8 cellular contexts compared by ENCODE assay signal in the genomic region with DNA sequence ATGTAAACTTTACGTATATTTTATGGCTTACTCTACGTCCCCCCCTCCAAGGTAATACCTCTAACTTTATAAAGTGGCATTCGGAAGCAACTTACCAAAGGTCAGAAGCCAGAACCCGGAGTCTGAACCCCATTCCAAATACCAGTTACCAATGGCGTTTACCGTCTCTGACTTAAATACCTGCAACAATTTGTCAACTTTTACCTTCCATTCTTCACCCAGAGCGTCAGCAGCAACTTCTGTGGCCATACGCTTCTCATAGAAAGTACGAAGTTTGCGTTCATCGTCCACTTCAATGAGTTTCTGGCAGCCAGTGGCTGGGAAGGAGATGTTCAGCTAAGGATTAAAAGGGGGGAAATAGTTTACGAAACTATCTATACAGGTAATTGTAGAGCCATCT. TPM values are rescaled to one million over a fixed set of nuclear protein-coding genes. Genes with fewer than 3 reads are reported as not detected.
DNase-seq lines count a peak whose midpoint lies in the region; ATAC-seq and TF ChIP-seq lines count a peak whose summit lies in the region.

No MANE protein-coding gene starts in this region.

- no peak for TF ChIP-seq CTCF in AG10803 (conservative IDR thresholded peaks at IDR 0.05; ENCODE audit: low read length)

- H3K27ac ChIP-seq in Karpas-422 (ENCODE audit: low read length) (peak overlapping the region; percentile 88), caudate nucleus (ENCODE audit: low read depth, low read length) (peak overlapping the region; percentile 71), muscle layer of colon (ENCODE audit: low read depth, low read length) (peak overlapping the region; percentile 59)

- H3K9me3 ChIP-seq in Karpas-422 (ENCODE audit: low read length) (no peaks in the 10 kb centered on the region), muscle layer of colon (ENCODE audit: low read length) (no peaks in the 10 kb centered on the region)

- H3K9ac ChIP-seq in Karpas-422 (ENCODE audit: low read length) (peak overlapping the region; percentile 94), muscle layer of colon (ENCODE audit: low read length) (peak overlapping the region; percentile 76)

- peaks cover 16% of the 10 kb centered on the region; the same call in 1 of the 2 replicates for H4K20me1 ChIP-seq in Karpas-422 (ENCODE audit: insufficient read depth, low read depth, low read length)

- DNase-seq in AG10803 (ENCODE audit: low read depth) (no peak), Karpas-422 (peak; percentile 55), caudate nucleus (lab: John Stamatoyannopoulos, UW) (no peak), activated gamma-delta T cell (lab: John Stamatoyannopoulos, UW) (no peak), AG20443 (ENCODE audit: low spot score) (no peak), NCI-H187 (lab: John Stamatoyannopoulos, UW) (no peak)

- H3K4me1 ChIP-seq in Karpas-422 (ENCODE audit: low read length) = peaks cover 27% of the 10 kb centered on the region
- peaks cover 20% of the 10 kb centered on the region for H3K4me1 ChIP-seq in muscle layer of colon (ENCODE audit: insufficient read depth, low read length)

- H3K36me3 ChIP-seq in Karpas-422 (ENCODE audit: insufficient read depth, low read length) = peaks cover 52% of the 10 kb centered on the region
- peaks cover 43% of the 10 kb centered on the region for H3K36me3 ChIP-seq in muscle layer of colon (ENCODE audit: insufficient read depth, low read length)

- H3K27me3 ChIP-seq in Karpas-422 (ENCODE audit: low read length) (no peaks in the 10 kb centered on the region), muscle layer of colon (ENCODE audit: control insufficient read depth in 1 of 2, insufficient read depth in 2 of 2, low read length in 2 of 2) (no peaks in the 10 kb centered on the region)

- peak overlapping the region; percentile 94 for H3K4me3 ChIP-seq in AG10803 (ENCODE audit: low read length)
- H3K4me3 ChIP-seq in Karpas-422 (ENCODE audit: low read length) = peak overlapping the region; percentile 90
- H3K4me3 ChIP-seq in muscle layer of colon (ENCODE audit: low read depth in 1 of 2, low read length in 2 of 2) = peak overlapping the region; percentile 43 to 83

- no peak for ATAC-seq in HG03108 (IDR thresholded peaks at IDR 0.05; ENCODE audit: unreplicated experiment)

- H3K79me2 ChIP-seq in Karpas-422 (ENCODE audit: low read length) = peaks cover 26% of the 10 kb centered on the region

- H3K4me2 ChIP-seq in Karpas-422 (ENCODE audit: low read depth, low read length, poor library complexity, severe bottlenecking) = peak overlapping the region; percentile 92

- H3K9me2 ChIP-seq in Karpas-422 (replicated peaks; ENCODE audit: insufficient read depth, low read length) = no peaks in the 10 kb centered on the region

- H2AFZ ChIP-seq in Karpas-422 (ENCODE audit: low read length) = no peak overlapping the region

RNA-seq across cellular contexts. Expression of a gene that starts 0.8 kb away (rescaled TPM):
- 3,209 and 3,816 TPM in 2 replicates for total RNA-seq in Karpas-422 (2014; rRNA removed; shearing (Covaris generic); ENCODE audit: low replicate concordance)

RNA-seq across cellular contexts. Expression of a gene that starts 29.5 kb away (rescaled TPM):
- 0.87 and 1.1 TPM in 2 replicates for total RNA-seq in Karpas-422 (2014; rRNA removed; shearing (Covaris generic); ENCODE audit: low replicate concordance)
